In genomic region chr15:67254238-67255175, GRCh38 we compare ENCODE assay signal across 1 cellular context.
TF ChIP-seq lines count a peak whose summit lies in the region.

A gene with protein sequence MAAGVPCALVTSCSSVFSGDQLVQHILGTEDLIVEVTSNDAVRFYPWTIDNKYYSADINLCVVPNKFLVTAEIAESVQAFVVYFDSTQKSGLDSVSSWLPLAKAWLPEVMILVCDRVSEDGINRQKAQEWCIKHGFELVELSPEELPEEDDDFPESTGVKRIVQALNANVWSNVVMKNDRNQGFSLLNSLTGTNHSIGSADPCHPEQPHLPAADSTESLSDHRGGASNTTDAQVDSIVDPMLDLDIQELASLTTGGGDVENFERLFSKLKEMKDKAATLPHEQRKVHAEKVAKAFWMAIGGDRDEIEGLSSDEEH (minus strand): TSS chr15:67254661. CDS start chr15:67254631, 30 bp downstream.
Gene IQCH, plus strand, starts transcription at chr15:67254786. Its CDS starts 111 bp downstream, at chr15:67254897.

TF ChIP-seq in HepG2, 621 proteins besides CTCF, POLR2A, EP300 and RAD21 (continued from another document and continues in another):
- TF ChIP-seq POLR2AphosphoS5 (IDR thresholded peaks at IDR 0.05; ENCODE audit: low read depth, low read length): peak; percentile 46; the same call in 1 of the 2 replicates
- TF ChIP-seq FOXA1 (IDR thresholded peaks at IDR 0.05): no peak
- TF ChIP-seq FOXA1 (CRISPR knock-in tag; IDR thresholded peaks at IDR 0.05): 0 out of 2 replicates have a peak, but pooled peaks have one; percentile 4
- 0 out of 2 replicates have a peak, but pooled peaks have one; percentile 43 for TF ChIP-seq ZNF224 (CRISPR knock-in tag; IDR thresholded peaks at IDR 0.05)
- no peak for TF ChIP-seq SKIL (CRISPR knock-in tag; IDR thresholded peaks at IDR 0.05; ENCODE audit: borderline replicate concordance)
- TF ChIP-seq, protein P1, sequence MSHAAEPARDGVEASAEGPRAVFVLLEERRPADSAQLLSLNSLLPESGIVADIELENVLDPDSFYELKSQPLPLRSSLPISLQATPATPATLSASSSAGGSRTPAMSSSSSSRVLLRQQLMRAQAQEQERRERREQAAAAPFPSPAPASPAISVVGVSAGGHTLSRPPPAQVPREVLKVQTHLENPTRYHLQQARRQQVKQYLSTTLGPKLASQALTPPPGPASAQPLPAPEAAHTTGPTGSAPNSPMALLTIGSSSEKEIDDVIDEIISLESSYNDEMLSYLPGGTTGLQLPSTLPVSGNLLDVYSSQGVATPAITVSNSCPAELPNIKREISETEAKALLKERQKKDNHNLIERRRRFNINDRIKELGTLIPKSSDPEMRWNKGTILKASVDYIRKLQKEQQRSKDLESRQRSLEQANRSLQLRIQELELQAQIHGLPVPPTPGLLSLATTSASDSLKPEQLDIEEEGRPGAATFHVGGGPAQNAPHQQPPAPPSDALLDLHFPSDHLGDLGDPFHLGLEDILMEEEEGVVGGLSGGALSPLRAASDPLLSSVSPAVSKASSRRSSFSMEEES (CRISPR knock-in tag; IDR thresholded peaks at IDR 0.05): peak; percentile 50; the same call in 1 of the 2 replicates
- TF ChIP-seq, protein P2, sequence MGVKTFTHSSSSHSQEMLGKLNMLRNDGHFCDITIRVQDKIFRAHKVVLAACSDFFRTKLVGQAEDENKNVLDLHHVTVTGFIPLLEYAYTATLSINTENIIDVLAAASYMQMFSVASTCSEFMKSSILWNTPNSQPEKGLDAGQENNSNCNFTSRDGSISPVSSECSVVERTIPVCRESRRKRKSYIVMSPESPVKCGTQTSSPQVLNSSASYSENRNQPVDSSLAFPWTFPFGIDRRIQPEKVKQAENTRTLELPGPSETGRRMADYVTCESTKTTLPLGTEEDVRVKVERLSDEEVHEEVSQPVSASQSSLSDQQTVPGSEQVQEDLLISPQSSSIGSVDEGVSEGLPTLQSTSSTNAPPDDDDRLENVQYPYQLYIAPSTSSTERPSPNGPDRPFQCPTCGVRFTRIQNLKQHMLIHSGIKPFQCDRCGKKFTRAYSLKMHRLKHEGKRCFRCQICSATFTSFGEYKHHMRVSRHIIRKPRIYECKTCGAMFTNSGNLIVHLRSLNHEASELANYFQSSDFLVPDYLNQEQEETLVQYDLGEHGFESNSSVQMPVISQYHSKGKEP (CRISPR knock-in tag; IDR thresholded peaks at IDR 0.05): no peak
- peak; percentile 92; the same call in 1 of the 2 replicates for TF ChIP-seq ZNF747 (CRISPR knock-in tag; IDR thresholded peaks at IDR 0.05; ENCODE audit: borderline replicate concordance)
- peak; percentile 75 for TF ChIP-seq HDAC2 (CRISPR knock-in tag; IDR thresholded peaks at IDR 0.05)
- 0 out of 2 replicates have a peak, but pooled peaks have one; percentile 66 for TF ChIP-seq ZNF44 (CRISPR knock-in tag; IDR thresholded peaks at IDR 0.05)
- peak; percentile 84; the same call in 1 of the 2 replicates for TF ChIP-seq TFAP4 (IDR thresholded peaks at IDR 0.05; ENCODE audit: borderline replicate concordance, low read depth)
- 0 out of 2 replicates have a peak, but pooled peaks have one; percentile 28 for TF ChIP-seq ZNF605 (CRISPR knock-in tag; IDR thresholded peaks at IDR 0.05)
- TF ChIP-seq, protein P3, sequence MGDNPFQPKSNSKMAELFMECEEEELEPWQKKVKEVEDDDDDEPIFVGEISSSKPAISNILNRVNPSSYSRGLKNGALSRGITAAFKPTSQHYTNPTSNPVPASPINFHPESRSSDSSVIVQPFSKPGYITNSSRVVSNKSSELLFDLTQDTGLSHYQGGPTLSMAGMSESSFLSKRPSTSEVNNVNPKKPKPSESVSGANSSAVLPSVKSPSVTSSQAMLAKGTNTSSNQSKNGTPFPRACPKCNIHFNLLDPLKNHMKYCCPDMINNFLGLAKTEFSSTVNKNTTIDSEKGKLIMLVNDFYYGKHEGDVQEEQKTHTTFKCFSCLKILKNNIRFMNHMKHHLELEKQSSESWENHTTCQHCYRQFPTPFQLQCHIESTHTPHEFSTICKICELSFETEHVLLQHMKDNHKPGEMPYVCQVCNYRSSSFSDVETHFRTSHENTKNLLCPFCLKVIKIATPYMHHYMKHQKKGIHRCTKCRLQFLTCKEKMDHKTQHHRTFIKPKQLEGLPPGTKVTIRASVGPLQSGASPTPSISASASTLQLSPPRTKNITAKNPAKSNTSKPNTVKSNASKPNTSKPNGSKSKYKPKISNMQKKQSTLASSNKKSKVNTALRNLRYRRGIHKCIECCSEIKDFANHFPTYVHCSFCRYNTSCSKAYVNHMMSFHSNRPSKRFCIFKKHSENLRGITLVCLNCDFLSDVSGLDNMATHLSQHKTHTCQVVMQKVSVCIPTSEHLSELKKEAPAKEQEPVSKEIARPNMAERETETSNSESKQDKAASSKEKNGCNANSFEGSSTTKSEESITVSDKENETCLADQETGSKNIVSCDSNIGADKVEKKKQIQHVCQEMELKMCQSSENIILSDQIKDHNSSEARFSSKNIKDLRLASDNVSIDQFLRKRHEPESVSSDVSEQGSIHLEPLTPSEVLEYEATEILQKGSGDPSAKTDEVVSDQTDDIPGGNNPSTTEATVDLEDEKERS (CRISPR knock-in tag; IDR thresholded peaks at IDR 0.05): peak; percentile 71
- TF ChIP-seq AGO2 (optimal IDR thresholded peaks at IDR 0.05; ENCODE audit: low read depth, low read length): no peak
- no peak for TF ChIP-seq ZNF430 (CRISPR knock-in tag; IDR thresholded peaks at IDR 0.05)
- peak; percentile 86 for TF ChIP-seq PHF5A (CRISPR knock-in tag; IDR thresholded peaks at IDR 0.05; ENCODE audit: low read depth, unreplicated experiment)
- no peak for TF ChIP-seq PAF1 (CRISPR knock-in tag; IDR thresholded peaks at IDR 0.05)
- TF ChIP-seq HNRNPUL1 (IDR thresholded peaks at IDR 0.05; ENCODE audit: low read depth, low read length): peak; percentile 79; the same call in 1 of the 2 replicates
- 0 out of 2 replicates have a peak, but pooled peaks have one; percentile 11 for TF ChIP-seq HMG20B (CRISPR knock-in tag; conservative IDR thresholded peaks at IDR 0.05)
- TF ChIP-seq CREM (IDR thresholded peaks at IDR 0.05): 0 out of 2 replicates have a peak, but pooled peaks have one; percentile 12
- TF ChIP-seq CREM (CRISPR knock-in tag; IDR thresholded peaks at IDR 0.05): no peak
- peak; percentile 52; the same call in 1 of the 2 replicates for TF ChIP-seq ZNF331 (CRISPR knock-in tag; IDR thresholded peaks at IDR 0.05)
- no peak for TF ChIP-seq RNF219 (CRISPR knock-in tag; IDR thresholded peaks at IDR 0.05)
- TF ChIP-seq, protein P4, sequence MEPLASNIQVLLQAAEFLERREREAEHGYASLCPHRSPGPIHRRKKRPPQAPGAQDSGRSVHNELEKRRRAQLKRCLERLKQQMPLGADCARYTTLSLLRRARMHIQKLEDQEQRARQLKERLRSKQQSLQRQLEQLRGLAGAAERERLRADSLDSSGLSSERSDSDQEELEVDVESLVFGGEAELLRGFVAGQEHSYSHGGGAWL (CRISPR knock-in tag; IDR thresholded peaks at IDR 0.05): peak; percentile 71
- peak; percentile 77 for TF ChIP-seq MYC (CRISPR knock-in tag; IDR thresholded peaks at IDR 0.05; ENCODE audit: borderline replicate concordance)
- no peak for TF ChIP-seq ATF1 (CRISPR knock-in tag; IDR thresholded peaks at IDR 0.05)
- peak; percentile 81; the same call in 1 of the 2 replicates for TF ChIP-seq ZNF619 (CRISPR knock-in tag; IDR thresholded peaks at IDR 0.05)
- TF ChIP-seq, protein P5, sequence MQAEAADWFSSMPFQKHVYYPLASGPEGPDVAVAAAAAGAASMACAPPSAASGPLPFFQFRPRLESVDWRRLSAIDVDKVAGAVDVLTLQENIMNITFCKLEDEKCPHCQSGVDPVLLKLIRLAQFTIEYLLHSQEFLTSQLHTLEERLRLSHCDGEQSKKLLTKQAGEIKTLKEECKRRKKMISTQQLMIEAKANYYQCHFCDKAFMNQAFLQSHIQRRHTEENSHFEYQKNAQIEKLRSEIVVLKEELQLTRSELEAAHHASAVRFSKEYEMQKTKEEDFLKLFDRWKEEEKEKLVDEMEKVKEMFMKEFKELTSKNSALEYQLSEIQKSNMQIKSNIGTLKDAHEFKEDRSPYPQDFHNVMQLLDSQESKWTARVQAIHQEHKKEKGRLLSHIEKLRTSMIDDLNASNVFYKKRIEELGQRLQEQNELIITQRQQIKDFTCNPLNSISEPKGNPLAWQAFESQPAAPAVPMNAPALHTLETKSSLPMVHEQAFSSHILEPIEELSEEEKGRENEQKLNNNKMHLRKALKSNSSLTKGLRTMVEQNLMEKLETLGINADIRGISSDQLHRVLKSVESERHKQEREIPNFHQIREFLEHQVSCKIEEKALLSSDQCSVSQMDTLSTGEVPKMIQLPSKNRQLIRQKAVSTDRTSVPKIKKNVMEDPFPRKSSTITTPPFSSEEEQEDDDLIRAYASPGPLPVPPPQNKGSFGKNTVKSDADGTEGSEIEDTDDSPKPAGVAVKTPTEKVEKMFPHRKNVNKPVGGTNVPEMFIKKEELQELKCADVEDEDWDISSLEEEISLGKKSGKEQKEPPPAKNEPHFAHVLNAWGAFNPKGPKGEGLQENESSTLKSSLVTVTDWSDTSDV (CRISPR knock-in tag; IDR thresholded peaks at IDR 0.05): 0 out of 2 replicates have a peak, but pooled peaks have one; percentile 81
- peak; percentile 70 for TF ChIP-seq ZNF781 (CRISPR knock-in tag; IDR thresholded peaks at IDR 0.05; ENCODE audit: borderline replicate concordance, not compliant biosample characterization)
- peak; percentile 91 for TF ChIP-seq HOXA3 (CRISPR knock-in tag; IDR thresholded peaks at IDR 0.05)
- TF ChIP-seq ZNF143 (CRISPR knock-in tag; IDR thresholded peaks at IDR 0.05): peak; percentile 44; the same call in 1 of the 2 replicates
- no peak for TF ChIP-seq ZNF703 (CRISPR knock-in tag; IDR thresholded peaks at IDR 0.05; ENCODE audit: borderline replicate concordance)
- peak; percentile 88; the same call in 1 of the 2 replicates for TF ChIP-seq HOXA5 (CRISPR knock-in tag; IDR thresholded peaks at IDR 0.05)
- TF ChIP-seq HOXD1 (CRISPR knock-in tag; IDR thresholded peaks at IDR 0.05): peak; percentile 80
- TF ChIP-seq, protein P6, sequence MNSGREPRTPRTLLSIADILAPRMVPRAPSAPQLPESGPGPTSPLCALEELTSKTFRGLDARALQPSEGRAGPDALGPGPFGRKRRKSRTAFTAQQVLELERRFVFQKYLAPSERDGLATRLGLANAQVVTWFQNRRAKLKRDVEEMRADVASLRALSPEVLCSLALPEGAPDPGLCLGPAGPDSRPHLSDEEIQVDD (CRISPR knock-in tag; IDR thresholded peaks at IDR 0.05; ENCODE audit: borderline replicate concordance): peak; percentile 87; the same call in 1 of the 2 replicates
- peak; percentile 79 for TF ChIP-seq CBFB (CRISPR knock-in tag; IDR thresholded peaks at IDR 0.05)
- TF ChIP-seq MXD4 (CRISPR knock-in tag; IDR thresholded peaks at IDR 0.05): peak; percentile 89; the same call in 1 of the 2 replicates
- TF ChIP-seq ZBED4 (CRISPR knock-in tag; IDR thresholded peaks at IDR 0.05; ENCODE audit: borderline replicate concordance): peak; percentile 42; the same call in 1 of the 2 replicates
